24 cellular contexts compared by ENCODE assay signal in genomic region chr17:4897198-4897657, GRCh38. TPM values are rescaled to one million over a fixed set of nuclear protein-coding genes. Genes with fewer than 3 reads are reported as not detected.
"Had no signal": no experiment of that assay in that cellular context is flagged by ENCODE, and none has a peak within 500 bp of the region (broad histone marks: within the 10 kb centered on the region; RNA-seq: fewer than 3 reads in every experiment).

No MANE protein-coding gene starts in this region.

- H3K9me3 Mint-ChIP-seq: activated CD4-positive, alpha-beta memory T cell treated with anti-CD3 and anti-CD28 coated beads, Interleukin-2, amount 10 ng/mL, durations not matched to agents 7 days and 5 days; activated naive CD8-positive, alpha-beta T cell treated with anti-CD3 and anti-CD28 coated beads, Interleukin-2, amount 10 ng/mL, durations not matched to agents 7 days and 5 days; activated T-cell treated with anti-CD3 and anti-CD28 coated beads, Interleukin-2, amount 50 U/mL, for 24 hours; activated T-helper 2 cell treated with anti-CD3 and anti-CD28 coated beads, Interferon-gamma antibody, Interleukin-2, Interleukin-4, amounts not matched to agents 10 μg/mL and 5 μg/mL and 100 μg/mL, durations not matched to agents 14 hours and 24 hours and 36 hours; endodermal cell; immature natural killer cell; memory B cell; naive thymus-derived CD8-positive, alpha-beta T cell had no signal

- H3K4me3 ChIP-seq: dorsolateral prefrontal cortex, gastrocnemius medialis, spleen, thyroid gland had no signal

- H3K4me3 Mint-ChIP-seq: activated CD4-positive, alpha-beta memory T cell treated with anti-CD3 and anti-CD28 coated beads, Interleukin-2, amount 10 ng/mL, durations not matched to agents 7 days and 5 days; activated naive CD8-positive, alpha-beta T cell treated with anti-CD3 and anti-CD28 coated beads, Interleukin-2, amount 10 ng/mL, durations not matched to agents 7 days and 5 days; activated T-cell treated with anti-CD3 and anti-CD28 coated beads, Interleukin-2, amount 50 U/mL, for 24 hours; endodermal cell; memory B cell had no signal

- H3K4me1 Mint-ChIP-seq: endodermal cell had no signal

- H3K27ac Mint-ChIP-seq: activated CD4-positive, alpha-beta memory T cell treated with anti-CD3 and anti-CD28 coated beads, Interleukin-2, amount 10 ng/mL, durations not matched to agents 7 days and 5 days; activated naive CD8-positive, alpha-beta T cell treated with anti-CD3 and anti-CD28 coated beads, Interleukin-2, amount 10 ng/mL, durations not matched to agents 7 days and 5 days; activated T-cell treated with anti-CD3 and anti-CD28 coated beads, Interleukin-2, amount 50 U/mL, for 24 hours; activated T-helper 2 cell treated with anti-CD3 and anti-CD28 coated beads, Interferon-gamma antibody, Interleukin-2, Interleukin-4, amounts not matched to agents 10 μg/mL and 5 μg/mL and 100 μg/mL, durations not matched to agents 14 hours and 24 hours and 36 hours; endodermal cell; memory B cell had no signal

- ATAC-seq: gastrocnemius medialis; naive thymus-derived CD8-positive, alpha-beta T cell had no signal

- H3K27ac ChIP-seq: gastrocnemius medialis, spleen, thyroid gland had no signal

- H3K27me3 Mint-ChIP-seq: memory B cell had no signal

- H3K9me3 ChIP-seq: gastrocnemius medialis, spleen, thyroid gland had no signal

- DNase-seq: activated CD4-positive, alpha-beta memory T cell treated with anti-CD3 and anti-CD28 coated beads, Interleukin-2, amount 10 ng/mL, durations not matched to agents 7 days and 5 days; activated CD4-positive, alpha-beta T cell treated with anti-CD3 and anti-CD28 coated beads for 48 hours; activated CD4-positive, CD25-positive, alpha-beta regulatory T cell; activated naive CD4-positive, alpha-beta T cell treated with Interleukin-2 at 50 U/mL for 16 hours; activated naive CD8-positive, alpha-beta T cell treated with anti-CD3 and anti-CD28 coated beads, Interleukin-2, amount 10 ng/mL, durations not matched to agents 7 days and 5 days; activated T-cell treated with anti-CD3 and anti-CD28 coated beads, Interleukin-2, amount 50 U/mL, for 24 hours; caudate nucleus; dorsolateral prefrontal cortex; endodermal cell; gastrocnemius medialis; head of caudate nucleus; immature natural killer cell; kidney glomerular epithelial cell; naive thymus-derived CD8-positive, alpha-beta T cell; nucleus accumbens; spleen; stimulated activated CD4-positive, alpha-beta T cell treated with anti-CD3 and anti-CD28 coated beads, Interleukin-4, amount 100 ng/mL, for 4 hours; stimulated activated naive CD4-positive, alpha-beta T cell; thyroid gland had no signal

- H3K27me3 ChIP-seq: dorsolateral prefrontal cortex had no signal

RNA-seq across cellular contexts. Expression of gene GP1BA, which starts 34.8 kb away (rescaled TPM):
- total RNA-seq: activated CD4-positive, alpha-beta memory T cell treated with anti-CD3 and anti-CD28 coated beads, Interleukin-2, amount 10 ng/mL, durations not matched to agents 7 days and 5 days; activated naive CD8-positive, alpha-beta T cell treated with anti-CD3 and anti-CD28 coated beads, Interleukin-2, amount 10 ng/mL, durations not matched to agents 7 days and 5 days; activated T-helper 2 cell treated with anti-CD3 and anti-CD28 coated beads, Interferon-gamma antibody, Interleukin-2, Interleukin-4, amounts not matched to agents 10 μg/mL and 5 μg/mL and 100 μg/mL, durations not matched to agents 14 hours and 24 hours and 36 hours; endodermal cell; gastrocnemius medialis; mucosa of gallbladder; naive thymus-derived CD8-positive, alpha-beta T cell; renal cortical epithelial cell; thyroid gland; urinary bladder had no signal
